Comparison of ENCODE assay signal across 9 cellular contexts in genomic region chr17:39027037-39027436, GRCh38. TPM values are rescaled to one million over a fixed set of nuclear protein-coding genes. Genes with fewer than 3 reads are reported as not detected.
A peak's percentile ranks its signal among the peaks of the same experiment; 100 is the strongest.
DNase-seq lines count a peak whose midpoint lies in the region; ATAC-seq and TF ChIP-seq lines count a peak whose summit lies in the region.
"Had no signal": no experiment of that assay in that cellular context is flagged by ENCODE, and none has a peak within 500 bp of the region (broad histone marks: within the 10 kb centered on the region; RNA-seq: fewer than 3 reads in every experiment).

No MANE protein-coding gene starts in this region.

- H3K27ac Mint-ChIP-seq in activated T-cell treated with anti-CD3 and anti-CD28 coated beads, Interleukin-2, amount 50 U/mL, for 72 hours: no peak overlapping the region

- H3K4me3 ChIP-seq in BJ (ENCODE audit: low read depth, low read length): peak overlapping the region; percentile 37
- peak overlapping the region; percentile 64 for H3K4me3 ChIP-seq in psoas muscle

- DNase-seq in BJ (ENCODE audit: low read depth): no peak
- DNase-seq in activated T-cell treated with anti-CD3 and anti-CD28 coated beads, Interleukin-2, amount 50 U/mL, for 72 hours: peak; percentile 32 to 40
- DNase-seq in left cardiac atrium: peak; percentile 78
- peak; percentile 80 to 91 for DNase-seq in psoas muscle

- peaks cover 8% of the 10 kb centered on the region for H3K4me1 Mint-ChIP-seq in activated T-cell treated with anti-CD3 and anti-CD28 coated beads, Interleukin-2, amount 50 U/mL, for 72 hours (ENCODE audit: low read depth)

- peaks cover 19% of the 10 kb centered on the region for H3K27me3 Mint-ChIP-seq in activated T-cell treated with anti-CD3 and anti-CD28 coated beads, Interleukin-2, amount 50 U/mL, for 72 hours (ENCODE audit: low read depth)

- TF ChIP-seq CTCF in BJ (IDR thresholded peaks at IDR 0.05; ENCODE audit: insufficient read depth, low read depth, low read length): no peak
- no peak for TF ChIP-seq CTCF in psoas muscle (IDR thresholded peaks at IDR 0.05)

- CTCF ChIA-PET in BJ (lab: Yijun Ruan, JAX): no interaction called here

- no peak for TF ChIP-seq EP300 in Ishikawa (IDR thresholded peaks at IDR 0.05; ENCODE audit: borderline replicate concordance)

- no peaks in the 10 kb centered on the region for H3K36me3 ChIP-seq in BJ (ENCODE audit: control insufficient read depth, insufficient read depth, low read length)
- no peaks in the 10 kb centered on the region for H3K36me3 ChIP-seq in psoas muscle (ENCODE audit: insufficient read depth in 1 of 2, low read depth in 1 of 2)

- H3K36me3 Mint-ChIP-seq in activated T-cell treated with anti-CD3 and anti-CD28 coated beads, Interleukin-2, amount 50 U/mL, for 72 hours (ENCODE audit: insufficient read depth in 2 of 2): no peaks in the 10 kb centered on the region

- no peaks in the 10 kb centered on the region for H3K9me3 Mint-ChIP-seq in activated T-cell treated with anti-CD3 and anti-CD28 coated beads, Interleukin-2, amount 50 U/mL, for 72 hours

- H3K27me3 ChIP-seq in BJ (ENCODE audit: control insufficient read depth, insufficient read depth, low read length): peaks cover 10% of the 10 kb centered on the region
- H3K27me3 ChIP-seq in psoas muscle (ENCODE audit: insufficient read depth in 3 of 3, low read length in 2 of 3): no peaks in the 10 kb centered on the region

- intact Hi-C loops in left cardiac atrium (cut with DNase I) (no loop called here), psoas muscle (cut with DNase I) (no loop called here)

- no peaks in the 10 kb centered on the region for H3K9me3 ChIP-seq in psoas muscle

- WGBS in psoas muscle, 3 donors: 0 to 1% (median 1%) methylated on average over 18 to 25 of the region's 25 CpGs

- no peak overlapping the region for H3K27ac ChIP-seq in psoas muscle

- peak; percentile 55 to 64 for ATAC-seq in activated T-cell treated with anti-CD3 and anti-CD28 coated beads, Interleukin-2, amount 50 U/mL, for 72 hours (replicated peaks in 1 of 2)
- peak; percentile 90 to 95 for ATAC-seq in left cardiac atrium
- ATAC-seq in psoas muscle: peak; percentile 76 to 99 (median 96)
- no peak for ATAC-seq in HG02973 (IDR thresholded peaks at IDR 0.05; ENCODE audit: unreplicated experiment)
- no peak for ATAC-seq in HG02623 (IDR thresholded peaks at IDR 0.05; ENCODE audit: unreplicated experiment)
- ATAC-seq in HG03520 (IDR thresholded peaks at IDR 0.05; ENCODE audit: unreplicated experiment): no peak

- POLR2A ChIA-PET in BJ (lab: Charles Lee): interaction anchor here (0.5 kb wide), 1 partner anchor 13 kb away, joined by 3 read pairs; no protein-coding TSS in a partner anchor

- peak overlapping the region; percentile 50 to 65 for H3K4me3 Mint-ChIP-seq in activated T-cell treated with anti-CD3 and anti-CD28 coated beads, Interleukin-2, amount 50 U/mL, for 72 hours

- TF ChIP-seq RAD21 in Ishikawa (IDR thresholded peaks at IDR 0.05; ENCODE audit: low read depth): no peak

- H3K4me1 ChIP-seq in psoas muscle: no peaks in the 10 kb centered on the region

TF ChIP-seq in Ishikawa, 13 proteins besides CTCF, POLR2A, EP300 and RAD21:
- no peak for TF ChIP-seq USF1 (IDR thresholded peaks at IDR 0.05)
- TF ChIP-seq TAF1 (IDR thresholded peaks at IDR 0.05; ENCODE audit: low read depth): 0 out of 2 replicates have a peak, but pooled peaks have one; percentile 28
- no peak; the same call in 1 of the 2 replicates for TF ChIP-seq ZBTB7A (IDR thresholded peaks at IDR 0.05; ENCODE audit: low read depth)
- TF ChIP-seq NFIC (IDR thresholded peaks at IDR 0.05): peak; percentile 71
- TF ChIP-seq CEBPB (IDR thresholded peaks at IDR 0.05): no peak
- peak; percentile 65 for TF ChIP-seq YY1 (IDR thresholded peaks at IDR 0.05; ENCODE audit: low read depth)
- no peak for TF ChIP-seq CREB1 (IDR thresholded peaks at IDR 0.05; ENCODE audit: low read depth)
- TF ChIP-seq, protein P1, sequence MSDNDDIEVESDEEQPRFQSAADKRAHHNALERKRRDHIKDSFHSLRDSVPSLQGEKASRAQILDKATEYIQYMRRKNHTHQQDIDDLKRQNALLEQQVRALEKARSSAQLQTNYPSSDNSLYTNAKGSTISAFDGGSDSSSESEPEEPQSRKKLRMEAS (IDR thresholded peaks at IDR 0.05): no peak
- no peak for TF ChIP-seq TEAD4 (IDR thresholded peaks at IDR 0.05)
TF ChIP-seq in Ishikawa: peak in this region for 3.

RNA-seq across cellular contexts. Expression of gene FBXO47, which starts 59.8 kb away (rescaled TPM):
- polyA plus RNA-seq in BJ (2011; rRNA removed) (not detected in 2 replicates), psoas muscle (under 1 TPM in 1 of 3 donors, not detected in 2; 0.03 TPM)
- polyA minus RNA-seq in BJ (2011; rRNA and poly(A)+ RNA removed): not detected in 2 replicates
- total RNA-seq in activated T-cell treated with anti-CD3 and anti-CD28 coated beads, Interleukin-2, amount 50 U/mL, for 72 hours: under 1 TPM in 1 of 2 donors, not detected in 1; 0.16 TPM
- total RNA-seq in left cardiac atrium (not detected), psoas muscle (not detected)
- total RNA-seq: temporal lobe had no signal

Comparison
In these comparisons a context has a peak if more than half of its experiments do, and no peak if none do; other contexts are left out.
1. ATAC-seq: peak in activated T-cell treated with anti-CD3 and anti-CD28 coated beads, Interleukin-2, amount 50 U/mL, for 72 hours (2 of 2), left cardiac atrium (2 of 2) and psoas muscle (4 of 4); none in HG02973 (single experiment), HG02623 (single experiment) and HG03520 (single experiment).